ENCODE assay signal across 24 cellular contexts in genomic region chr9:126494746-126495145, GRCh38.
"Had no signal": no experiment of that assay in that cellular context is flagged by ENCODE, and none has a peak within 500 bp of the region (broad histone marks: within the 10 kb centered on the region; RNA-seq: fewer than 3 reads in every experiment).

No MANE protein-coding gene starts in this region.

- H3K27ac ChIP-seq: RWPE1, SJCRH30 had no signal

- DNase-seq: Karpas-422, KBM-7, MG63, NCI-H1092, NCI-H1105 treated with DMSO at 0.1 percent for 48 hours, NCI-H1417 treated with DMSO at 0.1 percent for 48 hours, NCI-H146, NCI-H1694 treated with DMSO at 0.1 percent for 48 hours, NCI-H2029, NCI-H2081 treated with DMSO at 0.1 percent for 48 hours, NCI-H2171, NCI-H226, NCI-H446, NCI-H510A, NCI-H524 treated with DMSO at 0.1 percent for 48 hours, NCI-H69, NCI-H774, SHP77 treated with DMSO at 0.1 percent for 48 hours, SJCRH30, T-helper 1 cell had no signal

- H3K36me3 ChIP-seq: MG63, SJCRH30 had no signal

- H3K9me3 ChIP-seq: MG63, SJCRH30 had no signal

- H3K27me3 ChIP-seq: MG63, SJCRH30 had no signal

- ATAC-seq: Right ventricle myocardium inferior, SK-N-SH treated with all-trans-retinoic acid at 6 μM for 48 hours had no signal

- H3K4me3 ChIP-seq: MG63, SJCRH30 had no signal

- FAIRE-seq: RCC 7860 had no signal
